Comparison of ENCODE assay signal across 16 cellular contexts in genomic region chr9:121483049-121483448, GRCh38. TPM values are rescaled to one million over a fixed set of nuclear protein-coding genes. Genes with fewer than 3 reads are reported as not detected.
DNase-seq lines count a peak whose midpoint lies in the region; ATAC-seq and TF ChIP-seq lines count a peak whose summit lies in the region.
"Had no signal": no experiment of that assay in that cellular context is flagged by ENCODE, and none has a peak within 500 bp of the region (broad histone marks: within the 10 kb centered on the region; RNA-seq: fewer than 3 reads in every experiment).

No MANE protein-coding gene starts in this region.

- no peak overlapping the region for H3K27ac Mint-ChIP-seq in stimulated activated naive CD8-positive, alpha-beta T cell treated with anti-CD3 and anti-CD28 coated beads, Interleukin-15, amount 100 ng/mL, for 72 hours
- H3K27ac Mint-ChIP-seq: T-helper 1 cell treated with Interleukin-12 subunit alpha and Interleukin-12 subunit beta and Interleukin-4 antibody, amounts not matched to agents 30 μg/mL and 1 μg/mL, for 36 hours had no signal

- H3K4me3 ChIP-seq in colonic mucosa, result no peak overlapping the region
- H3K4me3 ChIP-seq: mucosa of descending colon had no signal

- H3K4me1 ChIP-seq in colonic mucosa, result no peaks in the 10 kb centered on the region
- H3K4me1 ChIP-seq: parathyroid adenoma had no signal

- no peaks in the 10 kb centered on the region for H3K36me3 ChIP-seq in colonic mucosa

- H3K4me3 Mint-ChIP-seq in stimulated activated naive CD8-positive, alpha-beta T cell treated with anti-CD3 and anti-CD28 coated beads, Interleukin-15, amount 100 ng/mL, for 72 hours, result no peak overlapping the region
- H3K4me3 Mint-ChIP-seq: T-helper 1 cell treated with Interleukin-12 subunit alpha and Interleukin-12 subunit beta and Interleukin-4 antibody, amounts not matched to agents 30 μg/mL and 1 μg/mL, for 36 hours had no signal

- no peak for DNase-seq in stimulated activated naive CD8-positive, alpha-beta T cell treated with anti-CD3 and anti-CD28 coated beads, Interleukin-15, Interleukin-2, amounts not matched to agents 100 U/mL and 50 U/mL, for 24 hours
- DNase-seq in stimulated activated naive CD8-positive, alpha-beta T cell treated with anti-CD3 and anti-CD28 coated beads, Interleukin-15, amount 100 ng/mL, for 72 hours, result no peak
- DNase-seq in RPMI7951 (ENCODE audit: low read depth) (peak; percentile 43), kidney tubule cell (ENCODE audit: low spot score) (peak; percentile 6), colonic mucosa (no peak), NCI-H524 treated with DMSO at 0.1 percent for 48 hours (lab: John Stamatoyannopoulos, UW) (no peak), NOMO-1 treated with dmso at 0.1 percent for 144 hours (lab: John Stamatoyannopoulos, UW; ENCODE audit: unreplicated experiment) (no peak)
- DNase-seq: activated CD4-positive, alpha-beta T cell treated with anti-CD3 and anti-CD28 coated beads for 48 hours; DMS79 treated with DMSO at 0.1 percent for 48 hours; mucosa of descending colon; NCI-H226; stimulated activated CD4-positive, alpha-beta T cell treated with anti-CD3 and anti-CD28 coated beads, Interleukin-15, amount 100 ng/mL, for 24 hours had no signal

- H3K9me3 ChIP-seq in colonic mucosa, result no peaks in the 10 kb centered on the region
- H3K9me3 ChIP-seq: mucosa of descending colon had no signal

- no peak for TF ChIP-seq CTCF in colonic mucosa (IDR thresholded peaks at IDR 0.05)

- H3K4me1 Mint-ChIP-seq in stimulated activated naive CD8-positive, alpha-beta T cell treated with anti-CD3 and anti-CD28 coated beads, Interleukin-15, amount 100 ng/mL, for 72 hours, result peaks cover 8% of the 10 kb centered on the region

- H3K27me3 Mint-ChIP-seq in stimulated activated naive CD8-positive, alpha-beta T cell treated with anti-CD3 and anti-CD28 coated beads, Interleukin-15, amount 100 ng/mL, for 72 hours, result no peaks in the 10 kb centered on the region

- no peak overlapping the region for H3K27ac ChIP-seq in colonic mucosa
- H3K27ac ChIP-seq: parathyroid adenoma had no signal

- no peak overlapping the region for H3K9ac ChIP-seq in colonic mucosa (ENCODE audit: low read depth in 2 of 2, low read length in 2 of 2)
- H3K9ac ChIP-seq: parathyroid adenoma had no signal

- no peaks in the 10 kb centered on the region for H3K27me3 ChIP-seq in colonic mucosa

- no peaks in the 10 kb centered on the region for H3K9me3 Mint-ChIP-seq in stimulated activated naive CD8-positive, alpha-beta T cell treated with anti-CD3 and anti-CD28 coated beads, Interleukin-15, amount 100 ng/mL, for 72 hours
- H3K9me3 Mint-ChIP-seq: T-helper 1 cell treated with Interleukin-12 subunit alpha and Interleukin-12 subunit beta and Interleukin-4 antibody, amounts not matched to agents 30 μg/mL and 1 μg/mL, for 36 hours had no signal

- ATAC-seq in stimulated activated naive CD8-positive, alpha-beta T cell treated with anti-CD3 and anti-CD28 coated beads, Interleukin-15, Interleukin-2, amounts not matched to agents 100 U/mL and 50 U/mL, for 24 hours, result peak; percentile 63
- ATAC-seq in stimulated activated naive CD8-positive, alpha-beta T cell treated with anti-CD3 and anti-CD28 coated beads, Interleukin-15, amount 100 ng/mL, for 72 hours, result no peak
- no peak for ATAC-seq in GM19035 (IDR thresholded peaks at IDR 0.05; ENCODE audit: unreplicated experiment)
- ATAC-seq: mucosa of descending colon had no signal

- intact Hi-C loops in colonic mucosa (cut with DNase I), result no loop called here

RNA-seq across cellular contexts. Expression of gene GGTA1, which starts 16.6 kb away (rescaled TPM):
- total RNA-seq in RPMI7951 (2014; rRNA removed; shearing (Covaris generic)), result not detected in 2 replicates
- total RNA-seq in colonic mucosa, result 1 to 10 TPM in 1 of 2 donors, under 1 TPM in 1; 0.94 to 4.2 TPM
- total RNA-seq: fibroblast of villous mesenchyme had no signal

Comparison
In these comparisons a context has a peak if more than half of its experiments do, and no peak if none do; other contexts are left out.
1. DNase-seq: peak in RPMI7951 (single experiment) and kidney tubule cell (single experiment); none in stimulated activated naive CD8-positive, alpha-beta T cell treated with anti-CD3 and anti-CD28 coated beads, Interleukin-15, Interleukin-2, amounts not matched to agents 100 U/mL and 50 U/mL, for 24 hours (single experiment), stimulated activated naive CD8-positive, alpha-beta T cell treated with anti-CD3 and anti-CD28 coated beads, Interleukin-15, amount 100 ng/mL, for 72 hours (0 of 2), colonic mucosa (single experiment), NCI-H524 treated with DMSO at 0.1 percent for 48 hours (single experiment) and NOMO-1 treated with dmso at 0.1 percent for 144 hours (single experiment).